ENCODE assay signal across 12 cellular contexts in genomic region chr1:203288351-203288894, GRCh38. TPM values are rescaled to one million over a fixed set of nuclear protein-coding genes. Genes with fewer than 3 reads are reported as not detected.
DNase-seq lines count a peak whose midpoint lies in the region; ATAC-seq, FAIRE-seq and TF ChIP-seq lines count a peak whose summit lies in the region.
"Had no signal": no experiment of that assay in that cellular context is flagged by ENCODE, and none has a peak within 500 bp of the region (broad histone marks: within the 10 kb centered on the region; RNA-seq: fewer than 3 reads in every experiment).

No MANE protein-coding gene starts in this region.

- H4K8ac ChIP-seq in H1 (ENCODE audit: extremely low read depth, insufficient read depth, low read length), result no peak overlapping the region

- no peak overlapping the region for H2BK15ac ChIP-seq in H1 (ENCODE audit: low read length)

- FAIRE-seq in H1 (lab: Jason Lieb, UNC), result no peak
- FAIRE-seq: A549 had no signal

- H3K4ac ChIP-seq in H1 (replicated peaks; ENCODE audit: insufficient read length, low read depth, low read length), result no peak overlapping the region

- H3K27me3 ChIP-seq in H1 (replicated peaks in 1 of 4; ENCODE audit: control insufficient read depth in 3 of 4, extremely low read depth in 1 of 4, insufficient read depth in 3 of 4, low read length in 3 of 4) (peaks cover 0 to 20% (median 14%) of the 10 kb centered on the region in 4 experiments; a peak in 4 of 7 replicates), spleen (replicated peaks in 1 of 7) (no peaks in the 10 kb centered on the region)

- no peak overlapping the region for H4K91ac ChIP-seq in H1 (replicated peaks; ENCODE audit: insufficient read length, low read length)

- no peak overlapping the region for H3K27ac ChIP-seq in H1 (ENCODE audit: low read depth, low read length)
- H3K27ac ChIP-seq in spleen, result peak overlapping the region; percentile 90 to 99 (median 97)

- H2AK5ac ChIP-seq in H1 (ENCODE audit: low read depth, low read length), result peak overlapping the region; percentile 98; the same call in 1 of the 2 replicates

- DNase-seq in NCI-H1694 treated with DMSO at 0.1 percent for 48 hours (lab: John Stamatoyannopoulos, UW) (peak; percentile 24), NCI-H1694 (lab: John Stamatoyannopoulos, UW) (no peak), NCI-H69 (lab: John Stamatoyannopoulos, UW) (peak; percentile 96), H1 (ENCODE audit: low read depth in 1 of 2, low spot score in 2 of 2) (no peak), spleen (no peak), NCI-H226 (no peak), AG20443 (ENCODE audit: low spot score) (no peak)
- DNase-seq: NCI-H2029; stimulated activated CD4-positive, alpha-beta T cell treated with anti-CD3 and anti-CD28 coated beads, Interleukin-2, amount 100 ng/mL, for 48 hours had no signal

- no peak overlapping the region for H3K4me2 ChIP-seq in H1 (ENCODE audit: insufficient read depth in 1 of 2, low read depth in 2 of 2, low read length in 2 of 2)
- H3K4me2 ChIP-seq: A549 had no signal

- H3K9ac ChIP-seq in H1 (replicated peaks in 1 of 4; ENCODE audit: extremely low read depth in 1 of 4, low read depth in 3 of 4, low read length in 3 of 4), result no peak overlapping the region

- no peaks in the 10 kb centered on the region for H3K79me1 ChIP-seq in H1 (ENCODE audit: low read depth, low read length)

- H3K4me3 ChIP-seq in H1 (ENCODE audit: extremely low read depth in 1 of 4, insufficient read depth in 2 of 4, low read depth in 3 of 4, low read length in 4 of 4) (no peak overlapping the region), spleen (peak overlapping the region in 1 of 8 donors; percentile 67)
- H3K4me3 ChIP-seq: A549 had no signal

- no peak for TF ChIP-seq RAD21 in H1 (IDR thresholded peaks at IDR 0.05 in 1 of 2, conservative IDR thresholded peaks at IDR 0.05 in 1 of 2; ENCODE audit: low read depth in 2 of 2, low read length in 2 of 2)

- intact Hi-C loops in spleen (cut with DNase I; ENCODE audit: low total_unique reads), result no loop called here

- H4K5ac ChIP-seq in H1 (ENCODE audit: insufficient read length, low read depth, low read length), result no peak overlapping the region

- H2BK120ac ChIP-seq in H1 (replicated peaks; ENCODE audit: low read depth, low read length), result no peak overlapping the region

- no peaks in the 10 kb centered on the region for H3K79me2 ChIP-seq in H1 (ENCODE audit: control insufficient read depth in 1 of 2, insufficient read depth in 2 of 2, low read length in 2 of 2)

- POLR2A ChIA-PET in H1 (lab: Charles Lee; ENCODE audit: partially characterized antibody), result interaction anchor here (1.0 to 2.6 kb wide), 3 partner anchors 10 to 19 kb away, joined by 3 to 8 read pairs (median 4); no protein-coding TSS in a partner anchor

- CTCF ChIA-PET in H1 (lab: Charles Lee; ENCODE audit: partially characterized antibody), result interaction anchor here (0.7 to 39.0 kb wide), 12 partner anchors 16 to 484 kb away, joined by 3 to 785 read pairs (median 4); no protein-coding TSS in a partner anchor

- H3K23ac ChIP-seq in H1 (ENCODE audit: insufficient read length), result no peak overlapping the region

- ATAC-seq in HG03175 (IDR thresholded peaks at IDR 0.05; ENCODE audit: unreplicated experiment), result no peak
- ATAC-seq: A549 had no signal

- WGBS in H1 (ENCODE audit: extremely low coverage in 1 of 2, insufficient coverage in 1 of 2, insufficient read length in 1 of 2, insufficient replicate concordance in 2 of 2, low coverage in 1 of 2, low lambda C conversion rate in 2 of 2, missing lambda C conversion rate in 1 of 2), 2 experiments, result 86% methylated on average over 10 of the region's 10 CpGs; no CpG with 5 or more reads in 1 of the 2 experiments
- WGBS in spleen, 5 donors, result 72 to 77% (median 72%) methylated on average over 10 of the region's 10 CpGs

- H3K56ac ChIP-seq in H1 (replicated peaks; ENCODE audit: insufficient read length, low read depth, low read length), result no peak overlapping the region

- H3K36me3 ChIP-seq in H1 (ENCODE audit: control insufficient read depth in 2 of 4, insufficient read depth in 4 of 4, low read length in 3 of 4) (no peaks in the 10 kb centered on the region), spleen (no peaks in the 10 kb centered on the region)

- no peak for TF ChIP-seq CTCF in H1 (IDR thresholded peaks at IDR 0.05; ENCODE audit: control extremely low read depth in 1 of 3, insufficient read depth in 1 of 3, low read depth in 1 of 3, low read length in 3 of 3)
- no peak for TF ChIP-seq CTCF in spleen (IDR thresholded peaks at IDR 0.05 in 8 of 11, conservative IDR thresholded peaks at IDR 0.05 in 3 of 11)

- TF ChIP-seq EP300 in H1 (IDR thresholded peaks at IDR 0.05; ENCODE audit: borderline replicate concordance in 1 of 2, low read depth in 2 of 2, low read length in 2 of 2), result no peak

- no peak overlapping the region for H3K14ac ChIP-seq in H1 (ENCODE audit: insufficient read length)

- H3K4me1 ChIP-seq in H1 (replicated peaks in 1 of 4; ENCODE audit: control insufficient read depth in 3 of 4, insufficient read depth in 4 of 4, low read length in 3 of 4), result peaks cover 15 to 34% (median 22%) of the 10 kb centered on the region in 4 experiments
- peaks cover 66 to 87% (median 82%) of the 10 kb centered on the region in 6 donors for H3K4me1 ChIP-seq in spleen

- H2BK20ac ChIP-seq in H1 (ENCODE audit: low read length), result no peak overlapping the region

- H2AFZ ChIP-seq in H1 (ENCODE audit: low read length), result no peak overlapping the region

- no peak overlapping the region for H2BK5ac ChIP-seq in H1 (ENCODE audit: low read depth, low read length)

- H3K9me3 ChIP-seq in H1 (ENCODE audit: insufficient read depth in 2 of 2, low read depth in 1 of 2, low read length in 1 of 2) (no peaks in the 10 kb centered on the region), spleen (no peaks in the 10 kb centered on the region)
- H3K9me3 ChIP-seq: A549 had no signal

- H4K20me1 ChIP-seq in H1 (replicated peaks in 1 of 2; ENCODE audit: control insufficient read depth in 1 of 2, insufficient read depth in 2 of 2, low read length in 2 of 2), result no peaks in the 10 kb centered on the region

- TF ChIP-seq POLR2A in H1 (IDR thresholded peaks at IDR 0.05; ENCODE audit: control extremely low read depth in 1 of 2, low read depth in 2 of 2, low read length in 2 of 2) (no peak), spleen (IDR thresholded peaks at IDR 0.05) (no peak)

- peak overlapping the region; percentile 85; the same call in 1 of the 2 replicates for H2BK12ac ChIP-seq in H1 (ENCODE audit: low read depth, low read length)

- H3K18ac ChIP-seq in H1 (ENCODE audit: extremely low read depth, low read length), result no peak overlapping the region

- H3K23me2 ChIP-seq in H1 (ENCODE audit: low read depth, low read length), result no peaks in the 10 kb centered on the region; the same call in 1 of the 2 replicates

TF ChIP-seq in H1, 55 proteins besides CTCF, POLR2A, EP300 and RAD21:
- TF ChIP-seq ATF3 (IDR thresholded peaks at IDR 0.05; ENCODE audit: insufficient read depth, low read depth, low read length) (no peak), YY1 (IDR thresholded peaks at IDR 0.05; ENCODE audit: low read depth, low read length) (no peak), JUN (IDR thresholded peaks at IDR 0.05; ENCODE audit: low read depth, low read length) (no peak), KDM4A (IDR thresholded peaks at IDR 0.05; ENCODE audit: low read depth, low read length, severe bottlenecking) (no peak), NANOG (IDR thresholded peaks at IDR 0.05; ENCODE audit: insufficient read depth, low read depth, low read length, poor library complexity, severe bottlenecking) (no peak), CHD1 (IDR thresholded peaks at IDR 0.05; ENCODE audit: low read depth, low read length) (no peak), SIN3A (conservative IDR thresholded peaks at IDR 0.05 in 1 of 2, IDR thresholded peaks at IDR 0.05 in 1 of 2; ENCODE audit: low read depth in 1 of 2, low read length in 2 of 2) (no peak), EGR1 (IDR thresholded peaks at IDR 0.05; ENCODE audit: borderline replicate concordance, low read depth, low read length) (no peak), BACH1 (IDR thresholded peaks at IDR 0.05; ENCODE audit: low read length) (no peak), SIX5 (IDR thresholded peaks at IDR 0.05; ENCODE audit: low read depth, low read length) (no peak), CTBP2 (IDR thresholded peaks at IDR 0.05; ENCODE audit: borderline replicate concordance, insufficient read depth, insufficient read length, low read length) (no peak), JUND (IDR thresholded peaks at IDR 0.05; ENCODE audit: low read length) (no peak)
TF ChIP-seq in H1: peak in this region for 0.

RNA-seq across cellular contexts. Expression of gene BTG2, which starts 16.9 kb away (rescaled TPM):
- 4.1 and 4.8 TPM in 2 replicates for total RNA-seq in H1 (2021; fragmentation: NEBNext Ultra II Directional; extraction: Animal tissue kit (Norgen Biotek cat#: 25700))
- 11.0 and 15.1 TPM in 2 replicates for polyA plus RNA-seq in H1 (2011; rRNA removed)
- 10.1 TPM for polyA plus RNA-seq in H1 (2011; cell fraction: cytosol; rRNA removed)
- 10.0 TPM for polyA plus RNA-seq in H1 (2011; cell fraction: nucleus; rRNA removed)
- 5.6 to 6.3 TPM (median 5.9 TPM) in 4 replicates for polyA plus RNA-seq in H1 (2012, experiment 1 of 2)
- 7.6 TPM for polyA plus RNA-seq in H1 (2012, experiment 2 of 2)
- polyA plus RNA-seq in H1 (2013, experiment 1 of 2), result 2.1 TPM
- polyA plus RNA-seq in H1 (2013, experiment 2 of 2), result 2.6 TPM
- 7.2 and 7.6 TPM in 2 replicates for polyA minus RNA-seq in H1 (2011; rRNA and poly(A)+ RNA removed)
- polyA minus RNA-seq in H1 (2011; cell fraction: cytosol; rRNA and poly(A)+ RNA removed), result 9.8 TPM
- 19.8 TPM for polyA minus RNA-seq in H1 (2011; cell fraction: nucleus; rRNA and poly(A)+ RNA removed)
- 100 to 1,000 TPM; 104 to 186 (median 153) TPM for total RNA-seq in spleen
- polyA plus RNA-seq in spleen, result 10 to 100 TPM; 55.5 to 93.1 (median 69.3) TPM

RNA-seq across cellular contexts. Expression of gene CHIT1, which starts 59.0 kb away (rescaled TPM):
- not detected in 2 replicates for total RNA-seq in H1 (2021; fragmentation: NEBNext Ultra II Directional; extraction: Animal tissue kit (Norgen Biotek cat#: 25700))
- polyA plus RNA-seq in H1 (2011; rRNA removed) (not detected in 2 replicates), spleen (100 to 1,000 TPM in 1 of 3 donors, 1 to 10 TPM in 2; 2.0 to 165 (median 2.2) TPM)
- 0.04 TPM for polyA plus RNA-seq in H1 (2011; cell fraction: cytosol; rRNA removed)
- polyA plus RNA-seq in H1 (2011; cell fraction: nucleus; rRNA removed), result 0.13 TPM
- 0.06 TPM in 1 of 4 replicates, not detected in the others for polyA plus RNA-seq in H1 (2012, experiment 1 of 2)
- not detected for polyA plus RNA-seq in H1 (2012, experiment 2 of 2)
- polyA plus RNA-seq in H1 (2013, experiment 1 of 2), result not detected
- polyA plus RNA-seq in H1 (2013, experiment 2 of 2), result not detected
- 0.03 and 0.05 TPM in 2 replicates for polyA minus RNA-seq in H1 (2011; rRNA and poly(A)+ RNA removed)
- not detected for polyA minus RNA-seq in H1 (2011; cell fraction: cytosol; rRNA and poly(A)+ RNA removed)
- 0.50 TPM for polyA minus RNA-seq in H1 (2011; cell fraction: nucleus; rRNA and poly(A)+ RNA removed)
- 10 to 100 TPM in 2 of 7 donors, 1 to 10 TPM in 5; 2.2 to 31.0 (median 7.8) TPM for total RNA-seq in spleen
- total RNA-seq: dermis microvascular lymphatic vessel endothelial cell had no signal
- polyA plus RNA-seq: A549 had no signal

Comparison
In these comparisons a context has a peak if more than half of its experiments do, and no peak if none do; other contexts are left out.
1. DNase-seq: peak in NCI-H1694 treated with DMSO at 0.1 percent for 48 hours (single experiment) and NCI-H69 (single experiment); none in NCI-H1694 (single experiment), H1 (0 of 2), spleen (single experiment), NCI-H226 (single experiment) and AG20443 (single experiment).
2. RNA of gene BTG2, which starts 16.9 kb away (total RNA-seq): 104 to 186 TPM in spleen; 4.1 to 4.8 TPM in H1; every median in the first group is over 10 times any median in the second.